In genomic region chr18:74623047-74623816, GRCh38 we compare ENCODE assay signal across 9 cellular contexts. TPM values are rescaled to one million over a fixed set of nuclear protein-coding genes. Genes with fewer than 3 reads are reported as not detected.
DNase-seq lines count a peak whose midpoint lies in the region; ATAC-seq, FAIRE-seq and TF ChIP-seq lines count a peak whose summit lies in the region.
"Had no signal": no experiment of that assay in that cellular context is flagged by ENCODE, and none has a peak within 500 bp of the region (broad histone marks: within the 10 kb centered on the region; RNA-seq: fewer than 3 reads in every experiment).

No MANE protein-coding gene starts in this region.

- TF ChIP-seq POLR2A in HepG2 (IDR thresholded peaks at IDR 0.05; ENCODE audit: insufficient read depth in 1 of 2, low read depth in 2 of 2, low read length in 2 of 2) = no peak

- H3K4me3 Mint-ChIP-seq in CD4-positive, CD25-positive, alpha-beta regulatory T cell = no peak overlapping the region
- no peak overlapping the region for H3K4me3 Mint-ChIP-seq in GM23338
- H3K4me3 Mint-ChIP-seq: T-helper 1 cell treated with Interleukin-12 subunit alpha and Interleukin-12 subunit beta and Interleukin-4 antibody, amounts not matched to agents 30 μg/mL and 1 μg/mL, for 36 hours had no signal

- BruUV-seq in HepG2 (replicated peaks; lab: Mats Ljungman, UMichigan) = no TSS peak

- TF ChIP-seq CTCF in GM23338 (conservative IDR thresholded peaks at IDR 0.05; ENCODE audit: low read depth in 2 of 2) (peak; percentile 58 to 61), HepG2 (CRISPR knock-in tag; IDR thresholded peaks at IDR 0.05) (0 out of 2 replicates have a peak, but pooled peaks have one; percentile 18), coronary artery (IDR thresholded peaks at IDR 0.05) (no peak)

- FAIRE-seq in HepG2 (lab: Jason Lieb, UNC) = no peak

- TF ChIP-seq EP300 in HepG2 (IDR thresholded peaks at IDR 0.05; ENCODE audit: low read depth in 2 of 2, low read length in 2 of 2) (no peak), HepG2 (CRISPR knock-in tag; IDR thresholded peaks at IDR 0.05; ENCODE audit: borderline replicate concordance) (no peak)

- no peaks in the 10 kb centered on the region for H3F3A ChIP-seq in GM23338 (replicated peaks; ENCODE audit: low read depth)

- no peak for ATAC-seq in CD4-positive, CD25-positive, alpha-beta regulatory T cell (ENCODE audit: low read depth in 2 of 2)
- peak; percentile 33; the same call in 1 of the 3 replicates for ATAC-seq in GM23338
- no peak for ATAC-seq in HepG2
- no peak for ATAC-seq in GM19463 (IDR thresholded peaks at IDR 0.05; ENCODE audit: unreplicated experiment)

- H3K4me1 Mint-ChIP-seq in CD4-positive, CD25-positive, alpha-beta regulatory T cell = peaks cover 4 to 17% (median 11%) of the 10 kb centered on the region in 4 donors
- peaks cover 7% of the 10 kb centered on the region; the same call in 2 of the 3 replicates for H3K4me1 Mint-ChIP-seq in GM23338

- no peaks in the 10 kb centered on the region for H3K27me3 ChIP-seq in CD4-positive, CD25-positive, alpha-beta regulatory T cell (ENCODE audit: control insufficient read depth, insufficient read depth, low read length)
- H3K27me3 ChIP-seq in GM23338 (ENCODE audit: insufficient read depth) = no peaks in the 10 kb centered on the region
- H3K27me3 ChIP-seq in adipocyte (replicated peaks; ENCODE audit: control insufficient read depth, insufficient read depth, low read length) = no peaks in the 10 kb centered on the region
- H3K27me3 ChIP-seq in HepG2 (ENCODE audit: control insufficient read depth in 1 of 2, insufficient read depth in 2 of 2, low read length in 2 of 2) = no peaks in the 10 kb centered on the region

- H3K79me2 ChIP-seq in GM23338 (replicated peaks; ENCODE audit: insufficient read depth) (peaks cover 2% of the 10 kb centered on the region; the same call in 1 of the 2 replicates), HepG2 (ENCODE audit: insufficient read depth, low read length) (peaks cover 2% of the 10 kb centered on the region)

- no peaks in the 10 kb centered on the region for H3K9me3 Mint-ChIP-seq in CD4-positive, CD25-positive, alpha-beta regulatory T cell
- H3K9me3 Mint-ChIP-seq in GM23338 = no peaks in the 10 kb centered on the region
- H3K9me3 Mint-ChIP-seq: T-helper 1 cell treated with Interleukin-12 subunit alpha and Interleukin-12 subunit beta and Interleukin-4 antibody, amounts not matched to agents 30 μg/mL and 1 μg/mL, for 36 hours had no signal

- intact Hi-C loops in HepG2 (cut with micrococcal nuclease; ENCODE audit: unreplicated experiment) = no loop called here

- in situ Hi-C loops in HepG2 (cut with HindIII; ENCODE audit: extremely low pct_ligation_motif_present, low pct_unique_long_range_greater_than_20kb) = no loop called here

- no peak overlapping the region for H3K4me3 ChIP-seq in CD4-positive, CD25-positive, alpha-beta regulatory T cell (ENCODE audit: low read depth, low read length)
- H3K4me3 ChIP-seq in GM23338 = no peak overlapping the region
- H3K4me3 ChIP-seq in adipocyte (ENCODE audit: low read length) = no peak overlapping the region
- H3K4me3 ChIP-seq in HepG2 (replicated peaks in 1 of 3; ENCODE audit: insufficient read depth in 1 of 3, low read depth in 2 of 3, low read length in 3 of 3) = no peak overlapping the region
- no peak overlapping the region for H3K4me3 ChIP-seq in coronary artery

- 88% methylated on average over 24 of the region's 24 CpGs for WGBS in HepG2 (ENCODE audit: low lambda C conversion rate)

- H3K9ac ChIP-seq in adipocyte (ENCODE audit: low read length) (no peak overlapping the region), HepG2 (ENCODE audit: insufficient read depth, low read depth, low read length) (no peak overlapping the region)

- peak in 2 of 3 donors; percentile 27 to 32 for DNase-seq in CD4-positive, CD25-positive, alpha-beta regulatory T cell
- peak; percentile 79 for DNase-seq in GM23338 (ENCODE audit: low spot score)
- peak; percentile 41 for DNase-seq in adipocyte (ENCODE audit: low read depth)
- DNase-seq in HepG2 (ENCODE audit: low spot score) = no peak
- DNase-seq in NCI-H2107 treated with DMSO at 0.1 percent for 48 hours (lab: John Stamatoyannopoulos, UW; ENCODE audit: unreplicated experiment) = no peak
- no peak for DNase-seq in coronary artery (ENCODE audit: low spot score)
- no peak for DNase-seq in cortex of kidney (lab: John Stamatoyannopoulos, UW)

- H3K4me1 ChIP-seq in CD4-positive, CD25-positive, alpha-beta regulatory T cell (ENCODE audit: control insufficient read depth, insufficient read depth, low read length, poor library complexity, severe bottlenecking) = no peaks in the 10 kb centered on the region
- peaks cover 16% of the 10 kb centered on the region for H3K4me1 ChIP-seq in GM23338 (ENCODE audit: insufficient read depth)
- peaks cover 11% of the 10 kb centered on the region for H3K4me1 ChIP-seq in adipocyte (ENCODE audit: control insufficient read depth, insufficient read depth, low read length)
- H3K4me1 ChIP-seq in HepG2 (ENCODE audit: insufficient read depth, low read length) = no peaks in the 10 kb centered on the region

- POLR2A ChIA-PET in HepG2 (lab: Yijun Ruan, JAX) = no interaction called here

- no peak overlapping the region for H3K27ac ChIP-seq in CD4-positive, CD25-positive, alpha-beta regulatory T cell (ENCODE audit: insufficient read depth, low read length, poor library complexity, severe bottlenecking)
- H3K27ac ChIP-seq in GM23338 (ENCODE audit: low read depth) (peak overlapping the region; percentile 67; the same call in 1 of the 2 replicates), HepG2 (ENCODE audit: extremely low read length, insufficient read depth, low read length) (no peak overlapping the region), coronary artery (no peak overlapping the region)

- no peaks in the 10 kb centered on the region for H3K36me3 Mint-ChIP-seq in CD4-positive, CD25-positive, alpha-beta regulatory T cell
- H3K36me3 Mint-ChIP-seq in GM23338 (ENCODE audit: low read depth) = no peaks in the 10 kb centered on the region

- no peaks in the 10 kb centered on the region for H3K9me3 ChIP-seq in CD4-positive, CD25-positive, alpha-beta regulatory T cell (ENCODE audit: control insufficient read depth in 2 of 2, low read length in 2 of 2)
- H3K9me3 ChIP-seq in adipocyte (ENCODE audit: control insufficient read depth, low read length) (no peaks in the 10 kb centered on the region), HepG2 (ENCODE audit: low read length) (no peaks in the 10 kb centered on the region)

- no peaks in the 10 kb centered on the region for H3K27me3 Mint-ChIP-seq in CD4-positive, CD25-positive, alpha-beta regulatory T cell
- no peaks in the 10 kb centered on the region for H3K27me3 Mint-ChIP-seq in GM23338 (ENCODE audit: insufficient read depth, low read depth, poor library complexity)

- no peaks in the 10 kb centered on the region for H3K36me3 ChIP-seq in CD4-positive, CD25-positive, alpha-beta regulatory T cell (ENCODE audit: control insufficient read depth, insufficient read depth, low read length)
- H3K36me3 ChIP-seq in GM23338 (ENCODE audit: insufficient read depth) (no peaks in the 10 kb centered on the region), adipocyte (ENCODE audit: control insufficient read depth, insufficient read depth, low read length, severe bottlenecking) (no peaks in the 10 kb centered on the region), HepG2 (replicated peaks in 1 of 2; ENCODE audit: control insufficient read depth in 1 of 2, insufficient read depth in 2 of 2, low read length in 2 of 2) (no peaks in the 10 kb centered on the region; a peak in 1 of 5 replicates)

- TF ChIP-seq RAD21 in HepG2 (CRISPR knock-in tag; IDR thresholded peaks at IDR 0.05) = no peak

- H3K4me2 ChIP-seq in GM23338 (peak overlapping the region; percentile 29; the same call in 1 of the 2 replicates), HepG2 (ENCODE audit: low read depth, low read length) (no peak overlapping the region)

- CTCF ChIA-PET in HepG2 (lab: Yijun Ruan, JAX; ENCODE audit: low intra/inter-chr PET ratio, low total read pairs) = no interaction called here

- no peak overlapping the region for H3K27ac Mint-ChIP-seq in CD4-positive, CD25-positive, alpha-beta regulatory T cell
- no peak overlapping the region for H3K27ac Mint-ChIP-seq in GM23338
- H3K27ac Mint-ChIP-seq: T-helper 1 cell treated with Interleukin-12 subunit alpha and Interleukin-12 subunit beta and Interleukin-4 antibody, amounts not matched to agents 30 μg/mL and 1 μg/mL, for 36 hours had no signal

- H4K20me1 ChIP-seq in GM23338 (replicated peaks; ENCODE audit: insufficient read depth) (no peaks in the 10 kb centered on the region), HepG2 (ENCODE audit: insufficient read depth, low read length) (no peaks in the 10 kb centered on the region)

- H2AFZ ChIP-seq in GM23338 = no peak overlapping the region
- no peak overlapping the region for H2AFZ ChIP-seq in HepG2 (ENCODE audit: low read length)

- no peaks in the 10 kb centered on the region for H3K9me2 ChIP-seq in GM23338 (ENCODE audit: insufficient read depth)

RNA-seq across cellular contexts. Expression of gene ZNF407, which starts 25.6 kb away (rescaled TPM):
- total RNA-seq in CD4-positive, CD25-positive, alpha-beta regulatory T cell = 34.0 TPM
- 1 to 10 TPM; 2.0 to 5.1 (median 3.8) TPM for polyA plus RNA-seq in CD4-positive, CD25-positive, alpha-beta regulatory T cell
- total RNA-seq in GM23338 (2014; rRNA removed; shearing (Covaris generic)) = 8.5 and 10.4 TPM in 2 replicates
- 2.1 and 2.6 TPM in 2 replicates for polyA plus RNA-seq in GM23338 (2016; fragmentation: Nextera tagmentation; extraction: Ambion mirVana)
- 8.3 and 8.7 TPM in 2 replicates for total RNA-seq in HepG2 (2016; rRNA removed; fragmentation: Illumina TruSeq; extraction: Trizol)
- total RNA-seq in HepG2 (2016; cell fraction: cytosol; rRNA removed; fragmentation: Illumina TruSeq; extraction: Trizol; ENCODE audit: low read depth) = 3.8 and 5.4 TPM in 2 replicates
- total RNA-seq in HepG2 (2016; cell fraction: insoluble cytoplasmic fraction; rRNA removed; fragmentation: Illumina TruSeq; extraction: Trizol) = 7.6 and 8.5 TPM in 2 replicates
- total RNA-seq in HepG2 (2016; cell fraction: membrane; rRNA removed; fragmentation: Illumina TruSeq; extraction: Trizol) = 3.2 and 3.7 TPM in 2 replicates
- total RNA-seq in HepG2 (2016; cell fraction: nucleus; rRNA removed; fragmentation: Illumina TruSeq; extraction: Trizol) = 30.6 and 34.2 TPM in 2 replicates
- 2.2 and 2.3 TPM in 2 replicates for polyA plus RNA-seq in HepG2 (2011; rRNA removed)
- 1.9 TPM in 2 replicates for polyA plus RNA-seq in HepG2 (2011; cell fraction: cytosol; rRNA removed)
- 5.6 and 6.2 TPM in 2 replicates for polyA plus RNA-seq in HepG2 (2011; cell fraction: nucleus; rRNA removed)
- polyA plus RNA-seq in HepG2 (2012) = 2.2 and 3.1 TPM in 2 replicates
- 0.15 and 0.18 TPM in 2 replicates for polyA plus RNA-seq in HepG2 (2016; cell fraction: cytosol; fragmentation: Illumina TruSeq; extraction: Trizol; ENCODE audit: low read depth)
- polyA plus RNA-seq in HepG2 (2016; cell fraction: insoluble cytoplasmic fraction; fragmentation: Illumina TruSeq; extraction: Trizol; ENCODE audit: low read depth) = 2.2 and 2.5 TPM in 2 replicates
- 0.23 and 0.27 TPM in 2 replicates for polyA plus RNA-seq in HepG2 (2016; cell fraction: membrane; fragmentation: Illumina TruSeq; extraction: Trizol; ENCODE audit: low read depth)
- 5.1 and 5.5 TPM in 2 replicates for polyA plus RNA-seq in HepG2 (2016; cell fraction: nucleus; fragmentation: Illumina TruSeq; extraction: Trizol; ENCODE audit: insufficient read depth, low read depth)
- 24.1 and 31.8 TPM in 2 replicates for polyA minus RNA-seq in HepG2 (2011; rRNA and poly(A)+ RNA removed; ENCODE audit: low replicate concordance)
- polyA minus RNA-seq in HepG2 (2011; cell fraction: cytosol; rRNA and poly(A)+ RNA removed) = 5.8 and 8.0 TPM in 2 replicates
- 109 and 118 TPM in 2 replicates for polyA minus RNA-seq in HepG2 (2011; cell fraction: nucleus; rRNA and poly(A)+ RNA removed)

Comparison
In these comparisons a context has a peak if more than half of its experiments do, and no peak if none do; other contexts are left out.
1. DNase-seq: peak in CD4-positive, CD25-positive, alpha-beta regulatory T cell (2 of 3), GM23338 (single experiment) and adipocyte (single experiment); none in HepG2 (single experiment), NCI-H2107 treated with DMSO at 0.1 percent for 48 hours (single experiment), coronary artery (single experiment) and cortex of kidney (single experiment).